Comparison of ENCODE assay signal across 1 cellular context in genomic region chr14:76117789-76118188, GRCh38.
TF ChIP-seq lines count a peak whose summit lies in the region.

No MANE protein-coding gene starts in this region.

TF ChIP-seq in GM23338, 12 proteins besides CTCF, POLR2A, EP300 and RAD21 (continued from another document):
- no peak for TF ChIP-seq ZNF462 (CRISPR knock-in tag; IDR thresholded peaks at IDR 0.05)
- no peak for TF ChIP-seq ZNF114 (CRISPR knock-in tag; IDR thresholded peaks at IDR 0.05)
- TF ChIP-seq ETS1 (IDR thresholded peaks at IDR 0.05) = no peak
- no peak for TF ChIP-seq ZNF331 (CRISPR knock-in tag; IDR thresholded peaks at IDR 0.05; ENCODE audit: low read depth)
- no peak for TF ChIP-seq EZH2 (IDR thresholded peaks at IDR 0.05; ENCODE audit: low read depth, unreplicated experiment)
- TF ChIP-seq JUNB (IDR thresholded peaks at IDR 0.05; ENCODE audit: unreplicated experiment) = no peak
- TF ChIP-seq EZH2phosphoT487 (IDR thresholded peaks at IDR 0.05; ENCODE audit: unreplicated experiment) = no peak
- TF ChIP-seq STAT1 (IDR thresholded peaks at IDR 0.05; ENCODE audit: unreplicated experiment) = no peak
- no peak for TF ChIP-seq NANOG (IDR thresholded peaks at IDR 0.05; ENCODE audit: borderline replicate concordance)
- no peak for TF ChIP-seq CREB1 (CRISPR knock-in tag; IDR thresholded peaks at IDR 0.05; ENCODE audit: low read depth)
- TF ChIP-seq REST (IDR thresholded peaks at IDR 0.05; ENCODE audit: unreplicated experiment) = no peak
